Comparison of ENCODE assay signal across 12 cellular contexts in genomic region chr5:142319560-142320426, GRCh38. TPM values are rescaled to one million over a fixed set of nuclear protein-coding genes. Genes with fewer than 3 reads are reported as not detected.
DNase-seq lines count a peak whose midpoint lies in the region; ATAC-seq, FAIRE-seq and TF ChIP-seq lines count a peak whose summit lies in the region.
"Had no signal": no experiment of that assay in that cellular context is flagged by ENCODE, and none has a peak within 500 bp of the region (broad histone marks: within the 10 kb centered on the region; RNA-seq: fewer than 3 reads in every experiment).

No MANE protein-coding gene starts in this region.

- peak overlapping the region; percentile 74 for H3K9ac ChIP-seq in adipocyte (ENCODE audit: low read length)

- H3K4me1 ChIP-seq in adipocyte (ENCODE audit: control insufficient read depth, insufficient read depth, low read length) (peaks cover 78% of the 10 kb centered on the region), right cardiac atrium (ENCODE audit: control insufficient read depth, insufficient read depth, low read length) (peaks cover 26% of the 10 kb centered on the region), foreskin keratinocyte (peaks cover 30% of the 10 kb centered on the region)

- no peaks in the 10 kb centered on the region for H3K36me3 ChIP-seq in adipocyte (ENCODE audit: control insufficient read depth, insufficient read depth, low read length, severe bottlenecking)

- intact Hi-C loops in right cardiac atrium (cut with DNase I) = loop anchor here in 2 of 4 donors (5.0 to 10.0 kb wide), 4 partner anchors 38 to 225 kb away; no protein-coding TSS in a partner anchor

- H3K4me3 ChIP-seq in adipocyte (ENCODE audit: low read length) (peak overlapping the region; percentile 75), right cardiac atrium (ENCODE audit: low read length) (peak overlapping the region; percentile 49)

- H3K27me3 ChIP-seq in adipocyte (replicated peaks; ENCODE audit: control insufficient read depth, insufficient read depth, low read length) = no peaks in the 10 kb centered on the region
- no peaks in the 10 kb centered on the region for H3K27me3 ChIP-seq in right cardiac atrium (ENCODE audit: control insufficient read depth, insufficient read depth)
- H3K27me3 ChIP-seq in foreskin keratinocyte = no peaks in the 10 kb centered on the region

- 43% methylated on average over 7 of the region's 7 CpGs for WGBS in right cardiac atrium

- ATAC-seq in right cardiac atrium = no peak
- ATAC-seq in foreskin keratinocyte = no peak

- FAIRE-seq in GM18507 (lab: Jason Lieb, UNC) = peak; percentile 5
- FAIRE-seq: TTC549 had no signal

- no peak for TF ChIP-seq CTCF in foreskin keratinocyte (conservative IDR thresholded peaks at IDR 0.05)

- no peak for DNase-seq in GM18507 (ENCODE audit: extremely low spot score, insufficient read length, low read depth)
- peak; percentile 58 for DNase-seq in adipocyte (ENCODE audit: low read depth)
- DNase-seq in right cardiac atrium = no peak
- peak; percentile 55 for DNase-seq in renal cortical epithelial cell (ENCODE audit: low read depth)
- DNase-seq in foreskin keratinocyte = no peak
- no peak for DNase-seq in kidney glomerular epithelial cell (lab: John Stamatoyannopoulos, UW)
- DNase-seq in activated T-cell treated with anti-CD3 and anti-CD28 coated beads, Interleukin-2, amount 50 U/mL, for 48 hours = no peak
- DNase-seq in COR-L47 (lab: John Stamatoyannopoulos, UW) = no peak
- DNase-seq: activated gamma-delta T cell, DMS79 treated with DMSO at 0.1 percent for 48 hours, occipital lobe had no signal

- H3K27ac ChIP-seq in right cardiac atrium (ENCODE audit: low read length) (peak overlapping the region; percentile 57), foreskin keratinocyte (no peak overlapping the region)

- H3K9me3 ChIP-seq in adipocyte (ENCODE audit: control insufficient read depth, low read length) (no peaks in the 10 kb centered on the region), right cardiac atrium (ENCODE audit: control insufficient read depth, low read length) (no peaks in the 10 kb centered on the region)

RNA-seq across cellular contexts. Expression of gene SPRY4, which starts 5.0 kb away (rescaled TPM):
- total RNA-seq in right cardiac atrium (10 to 100 TPM in 2 of 4 donors, 1 to 10 TPM in 2; 8.3 to 18.3 (median 11.7) TPM), renal cortical epithelial cell (1.2 and 3.4 TPM in 2 replicates), foreskin keratinocyte (25.6 and 31.6 TPM in 2 replicates)
- polyA plus RNA-seq in right cardiac atrium (8.1 TPM), foreskin keratinocyte (8.3 and 8.9 TPM in 2 replicates)

Comparison
In these comparisons a context has a peak if more than half of its experiments do, and no peak if none do; other contexts are left out.
1. DNase-seq: peak in adipocyte (single experiment) and renal cortical epithelial cell (single experiment); none in GM18507 (single experiment), right cardiac atrium (0 of 3), foreskin keratinocyte (0 of 2), kidney glomerular epithelial cell (single experiment), activated T-cell treated with anti-CD3 and anti-CD28 coated beads, Interleukin-2, amount 50 U/mL, for 48 hours (0 of 2) and COR-L47 (single experiment).